1 cellular context compared by ENCODE assay signal in the genomic region with DNA sequence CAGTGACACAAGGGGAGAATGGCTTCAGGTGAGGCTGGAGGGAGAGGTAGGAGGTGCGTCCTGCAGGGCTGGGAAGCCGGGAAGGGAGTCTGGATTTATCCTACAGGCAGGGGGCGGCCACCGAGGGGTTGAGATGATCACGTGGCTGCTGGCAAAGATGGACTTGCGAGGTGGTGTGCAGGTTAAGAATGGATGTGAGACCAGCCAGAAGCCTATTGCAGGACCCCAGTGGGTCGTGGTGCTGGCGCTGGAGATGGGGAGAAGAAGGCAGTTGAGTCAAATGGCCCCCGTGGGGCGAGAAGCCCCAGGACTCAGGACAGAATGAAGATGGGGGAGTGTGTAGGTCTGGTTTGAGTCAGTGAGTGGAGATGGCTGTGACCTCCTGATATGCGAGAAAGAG.
TF ChIP-seq lines count a peak whose summit lies in the region.

No MANE protein-coding gene starts in this region.

TF ChIP-seq in HepG2, 621 proteins besides CTCF, POLR2A, EP300 and RAD21 (continued from another document):
- TF ChIP-seq NFIB (CRISPR knock-in tag; IDR thresholded peaks at IDR 0.05; ENCODE audit: borderline replicate concordance) (no peak), ESRRA (CRISPR knock-in tag; IDR thresholded peaks at IDR 0.05; ENCODE audit: low read depth) (no peak)
